In genomic region chr11:72316984-72317383, GRCh38 we compare ENCODE assay signal across 9 cellular contexts.
"Had no signal": no experiment of that assay in that cellular context is flagged by ENCODE, and none has a peak within 500 bp of the region (broad histone marks: within the 10 kb centered on the region; RNA-seq: fewer than 3 reads in every experiment).

No MANE protein-coding gene starts in this region.

- H3K9me3 Mint-ChIP-seq: HFFc6 had no signal

- H3K27ac ChIP-seq: GM23248 had no signal

- DNase-seq: GM23248, GOT3, H7, HFFc6, IMR-90, KG1 had no signal

- H3K9ac ChIP-seq: GM23248 had no signal

- H3K27ac Mint-ChIP-seq: HFFc6 had no signal

- H3K4me3 ChIP-seq: GM23248, HAP-1, K562 had no signal

- H3K4me3 Mint-ChIP-seq: HFFc6 had no signal

- H2AFZ ChIP-seq: GM23248 had no signal

- H3K9me3 ChIP-seq: HAP-1 had no signal

- H3K4me1 ChIP-seq: HAP-1 had no signal

- ATAC-seq: HCT116, K562 had no signal
